27 cellular contexts compared by ENCODE assay signal in genomic region chr13:83219832-83220231, GRCh38.
"Had no signal": no experiment of that assay in that cellular context is flagged by ENCODE, and none has a peak within 500 bp of the region (broad histone marks: within the 10 kb centered on the region; RNA-seq: fewer than 3 reads in every experiment).

No MANE protein-coding gene starts in this region.

- H3K4me1 Mint-ChIP-seq: activated CD4-positive, alpha-beta memory T cell treated with anti-CD3 and anti-CD28 coated beads, Interleukin-2, amount 10 ng/mL, durations not matched to agents 7 days and 5 days; activated CD4-positive, alpha-beta T cell treated with anti-CD3 and anti-CD28 coated beads for 36 hours; activated naive CD4-positive, alpha-beta T cell treated with anti-CD3 and anti-CD28 coated beads, Interleukin-2, amount 10 ng/mL, durations not matched to agents 7 days and 5 days; activated naive CD8-positive, alpha-beta T cell treated with anti-CD3 and anti-CD28 coated beads, Interleukin-2, amount 10 ng/mL, durations not matched to agents 7 days and 5 days; activated T-helper 17 cell treated with anti-CD3 and anti-CD28 coated beads, Interleukin-2, amount 50 U/mL, for 72 hours had no signal

- H3K4me1 ChIP-seq: breast epithelium, colonic mucosa had no signal

- H3K36me3 ChIP-seq: breast epithelium, colonic mucosa, WERI-Rb-1 had no signal

- H3K27me3 Mint-ChIP-seq: activated CD4-positive, alpha-beta memory T cell treated with anti-CD3 and anti-CD28 coated beads, Interleukin-2, amount 10 ng/mL, durations not matched to agents 7 days and 5 days; activated CD4-positive, alpha-beta T cell treated with anti-CD3 and anti-CD28 coated beads for 36 hours; activated naive CD4-positive, alpha-beta T cell treated with anti-CD3 and anti-CD28 coated beads, Interleukin-2, amount 10 ng/mL, durations not matched to agents 7 days and 5 days; activated naive CD8-positive, alpha-beta T cell treated with anti-CD3 and anti-CD28 coated beads, Interleukin-2, amount 10 ng/mL, durations not matched to agents 7 days and 5 days; activated T-helper 17 cell treated with anti-CD3 and anti-CD28 coated beads, Interleukin-2, amount 50 U/mL, for 72 hours had no signal

- H3K9me3 ChIP-seq: breast epithelium had no signal

- H3K4me3 Mint-ChIP-seq: activated CD4-positive, alpha-beta memory T cell treated with anti-CD3 and anti-CD28 coated beads, Interleukin-2, amount 10 ng/mL, durations not matched to agents 7 days and 5 days; activated CD4-positive, alpha-beta T cell treated with anti-CD3 and anti-CD28 coated beads for 36 hours; activated naive CD4-positive, alpha-beta T cell treated with anti-CD3 and anti-CD28 coated beads, Interleukin-2, amount 10 ng/mL, durations not matched to agents 7 days and 5 days; activated naive CD8-positive, alpha-beta T cell treated with anti-CD3 and anti-CD28 coated beads, Interleukin-2, amount 10 ng/mL, durations not matched to agents 7 days and 5 days; activated T-helper 17 cell treated with anti-CD3 and anti-CD28 coated beads, Interleukin-2, amount 50 U/mL, for 72 hours had no signal

- H3K27me3 ChIP-seq: breast epithelium, colonic mucosa had no signal

- DNase-seq: activated CD4-positive, alpha-beta memory T cell treated with anti-CD3 and anti-CD28 coated beads, Interleukin-2, amount 10 ng/mL, durations not matched to agents 7 days and 5 days; activated CD4-positive, alpha-beta T cell treated with anti-CD3 and anti-CD28 coated beads for 36 hours; activated CD4-positive, alpha-beta T cell treated with anti-CD3 and anti-CD28 coated beads, Interleukin-2, amount 50 U/mL, for 1 hour; activated gamma-delta T cell treated with Interleukin-2 at 50 U/mL for 16 hours; activated naive CD4-positive, alpha-beta T cell treated with anti-CD3 and anti-CD28 coated beads, Interleukin-2, amount 10 ng/mL, durations not matched to agents 7 days and 5 days; activated naive CD8-positive, alpha-beta T cell treated with anti-CD3 and anti-CD28 coated beads, Interleukin-2, amount 10 ng/mL, durations not matched to agents 7 days and 5 days; activated T-cell treated with anti-CD3 and anti-CD28 coated beads for 4 hours; activated T-cell treated with anti-CD3 and anti-CD28 coated beads, Interleukin-2, amount 50 U/mL, for 48 hours; aorta; caudate nucleus; colonic mucosa; Karpas-422; NCI-H1092; NCI-H1417 treated with DMSO at 0.1 percent for 48 hours; NCI-H1694; NCI-H2029; NCI-H2107; NCI-H2171 treated with DMSO at 0.1 percent for 48 hours; NCI-H526; NCI-H82; NK-92 treated with Interleukin-12 subunit alpha and Interleukin-12 subunit beta, amount 100 ng/mL, for 24 hours; SHP77 treated with DMSO at 0.1 percent for 48 hours; T-helper 1 cell; WERI-Rb-1 had no signal

- ATAC-seq: activated CD4-positive, alpha-beta T cell treated with anti-CD3 and anti-CD28 coated beads for 36 hours; activated T-helper 17 cell treated with anti-CD3 and anti-CD28 coated beads, Interleukin-2, amount 50 U/mL, for 72 hours; PC-3 had no signal

- H3K27ac ChIP-seq: breast epithelium, colonic mucosa, WERI-Rb-1 had no signal

- H3K36me3 Mint-ChIP-seq: activated naive CD4-positive, alpha-beta T cell treated with anti-CD3 and anti-CD28 coated beads, Interleukin-2, amount 10 ng/mL, durations not matched to agents 7 days and 5 days; activated naive CD8-positive, alpha-beta T cell treated with anti-CD3 and anti-CD28 coated beads, Interleukin-2, amount 10 ng/mL, durations not matched to agents 7 days and 5 days had no signal

- H3K27ac Mint-ChIP-seq: activated CD4-positive, alpha-beta memory T cell treated with anti-CD3 and anti-CD28 coated beads, Interleukin-2, amount 10 ng/mL, durations not matched to agents 7 days and 5 days; activated CD4-positive, alpha-beta T cell treated with anti-CD3 and anti-CD28 coated beads for 36 hours; activated naive CD4-positive, alpha-beta T cell treated with anti-CD3 and anti-CD28 coated beads, Interleukin-2, amount 10 ng/mL, durations not matched to agents 7 days and 5 days; activated naive CD8-positive, alpha-beta T cell treated with anti-CD3 and anti-CD28 coated beads, Interleukin-2, amount 10 ng/mL, durations not matched to agents 7 days and 5 days; activated T-helper 17 cell treated with anti-CD3 and anti-CD28 coated beads, Interleukin-2, amount 50 U/mL, for 72 hours had no signal

- H3K9me3 Mint-ChIP-seq: activated CD4-positive, alpha-beta memory T cell treated with anti-CD3 and anti-CD28 coated beads, Interleukin-2, amount 10 ng/mL, durations not matched to agents 7 days and 5 days; activated naive CD4-positive, alpha-beta T cell treated with anti-CD3 and anti-CD28 coated beads, Interleukin-2, amount 10 ng/mL, durations not matched to agents 7 days and 5 days; activated naive CD8-positive, alpha-beta T cell treated with anti-CD3 and anti-CD28 coated beads, Interleukin-2, amount 10 ng/mL, durations not matched to agents 7 days and 5 days; activated T-helper 17 cell treated with anti-CD3 and anti-CD28 coated beads, Interleukin-2, amount 50 U/mL, for 72 hours had no signal

- H3K4me3 ChIP-seq: breast epithelium, colonic mucosa had no signal
